In the genomic region with DNA sequence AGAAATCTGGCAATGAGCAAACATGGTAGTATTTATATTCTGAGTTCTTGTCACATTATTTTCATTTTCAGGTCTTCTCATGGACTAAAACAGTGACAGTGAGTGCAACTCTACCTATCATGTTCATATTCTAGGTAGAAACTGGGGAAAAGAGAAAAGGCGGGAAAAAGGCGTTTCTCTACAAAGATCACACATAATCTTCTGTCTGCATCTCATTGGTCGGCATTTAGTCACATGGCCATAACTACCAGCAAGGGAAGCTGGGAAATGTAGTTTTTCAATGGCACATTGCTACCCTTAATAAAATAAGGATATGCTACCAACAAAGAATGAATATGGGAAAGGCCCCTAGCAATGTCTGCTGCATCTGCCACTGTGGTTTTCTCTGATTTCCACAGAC, we compare ENCODE assay signal across 3 cellular contexts.
A peak's percentile ranks its signal among the peaks of the same experiment; 100 is the strongest.
TF ChIP-seq lines count a peak whose summit lies in the region.

No MANE protein-coding gene starts in this region.

TF ChIP-seq in HepG2, 621 proteins besides CTCF, POLR2A, EP300 and RAD21 (continues in another document):
- TF ChIP-seq ATAD3A (CRISPR knock-in tag; IDR thresholded peaks at IDR 0.05) (no peak), ZNF598 (CRISPR knock-in tag; IDR thresholded peaks at IDR 0.05; ENCODE audit: borderline replicate concordance) (no peak), NPAS2 (CRISPR knock-in tag; IDR thresholded peaks at IDR 0.05; ENCODE audit: borderline replicate concordance) (no peak), CCDC6 (CRISPR knock-in tag; IDR thresholded peaks at IDR 0.05) (no peak), MIXL1 (CRISPR knock-in tag; IDR thresholded peaks at IDR 0.05) (no peak), ZNF367 (CRISPR knock-in tag; IDR thresholded peaks at IDR 0.05; ENCODE audit: borderline replicate concordance) (no peak), BORCS8-MEF2B (CRISPR knock-in tag; IDR thresholded peaks at IDR 0.05) (no peak), NFYC (CRISPR knock-in tag; IDR thresholded peaks at IDR 0.05) (peak; percentile 64), TAF1 (CRISPR knock-in tag; IDR thresholded peaks at IDR 0.05) (no peak), YY1 (IDR thresholded peaks at IDR 0.05; ENCODE audit: insufficient read depth, insufficient replicate concordance, low read depth, low read length) (no peak), RNF2 (conservative IDR thresholded peaks at IDR 0.05; ENCODE audit: low read depth) (no peak)
- TF ChIP-seq, protein P1, sequence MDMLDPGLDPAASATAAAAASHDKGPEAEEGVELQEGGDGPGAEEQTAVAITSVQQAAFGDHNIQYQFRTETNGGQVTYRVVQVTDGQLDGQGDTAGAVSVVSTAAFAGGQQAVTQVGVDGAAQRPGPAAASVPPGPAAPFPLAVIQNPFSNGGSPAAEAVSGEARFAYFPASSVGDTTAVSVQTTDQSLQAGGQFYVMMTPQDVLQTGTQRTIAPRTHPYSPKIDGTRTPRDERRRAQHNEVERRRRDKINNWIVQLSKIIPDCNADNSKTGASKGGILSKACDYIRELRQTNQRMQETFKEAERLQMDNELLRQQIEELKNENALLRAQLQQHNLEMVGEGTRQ (IDR thresholded peaks at IDR 0.05; ENCODE audit: low read depth, low read length), result no peak
- TF ChIP-seq, protein P1 (CRISPR knock-in tag; IDR thresholded peaks at IDR 0.05; ENCODE audit: borderline replicate concordance), result peak; percentile 40; the same call in 1 of the 2 replicates
- TF ChIP-seq, protein P2, sequence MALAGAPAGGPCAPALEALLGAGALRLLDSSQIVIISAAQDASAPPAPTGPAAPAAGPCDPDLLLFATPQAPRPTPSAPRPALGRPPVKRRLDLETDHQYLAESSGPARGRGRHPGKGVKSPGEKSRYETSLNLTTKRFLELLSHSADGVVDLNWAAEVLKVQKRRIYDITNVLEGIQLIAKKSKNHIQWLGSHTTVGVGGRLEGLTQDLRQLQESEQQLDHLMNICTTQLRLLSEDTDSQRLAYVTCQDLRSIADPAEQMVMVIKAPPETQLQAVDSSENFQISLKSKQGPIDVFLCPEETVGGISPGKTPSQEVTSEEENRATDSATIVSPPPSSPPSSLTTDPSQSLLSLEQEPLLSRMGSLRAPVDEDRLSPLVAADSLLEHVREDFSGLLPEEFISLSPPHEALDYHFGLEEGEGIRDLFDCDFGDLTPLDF (CRISPR knock-in tag; IDR thresholded peaks at IDR 0.05), result no peak
- TF ChIP-seq, protein P3, sequence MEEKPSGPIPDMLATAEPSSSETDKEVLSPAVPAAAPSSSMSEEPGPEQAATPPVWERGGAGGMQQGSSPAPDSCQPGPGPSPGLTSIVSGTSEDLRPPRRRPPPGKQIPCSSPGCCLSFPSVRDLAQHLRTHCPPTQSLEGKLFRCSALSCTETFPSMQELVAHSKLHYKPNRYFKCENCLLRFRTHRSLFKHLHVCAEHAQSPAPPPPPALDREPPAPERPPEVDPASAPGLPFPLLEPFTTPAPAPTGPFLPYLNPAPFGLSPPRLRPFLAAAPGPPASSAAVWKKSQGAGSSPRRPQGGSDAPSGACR (CRISPR knock-in tag; IDR thresholded peaks at IDR 0.05), result no peak
- TF ChIP-seq, protein P4, sequence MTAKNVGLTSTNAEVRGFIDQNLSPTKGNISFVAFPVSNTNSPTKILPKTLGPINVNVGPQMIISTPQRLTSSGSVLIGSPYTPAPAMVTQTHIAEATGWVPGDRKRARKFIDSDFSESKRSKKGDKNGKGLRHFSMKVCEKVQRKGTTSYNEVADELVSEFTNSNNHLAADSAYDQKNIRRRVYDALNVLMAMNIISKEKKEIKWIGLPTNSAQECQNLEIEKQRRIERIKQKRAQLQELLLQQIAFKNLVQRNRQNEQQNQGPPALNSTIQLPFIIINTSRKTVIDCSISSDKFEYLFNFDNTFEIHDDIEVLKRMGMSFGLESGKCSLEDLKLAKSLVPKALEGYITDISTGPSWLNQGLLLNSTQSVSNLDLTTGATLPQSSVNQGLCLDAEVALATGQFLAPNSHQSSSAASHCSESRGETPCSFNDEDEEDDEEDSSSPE (CRISPR knock-in tag; IDR thresholded peaks at IDR 0.05), result 0 out of 2 replicates have a peak, but pooled peaks have one; percentile 14

TF ChIP-seq in IMR-90, 13 proteins besides CTCF, POLR2A, EP300 and RAD21:
- TF ChIP-seq, protein P1 (IDR thresholded peaks at IDR 0.05; ENCODE audit: low read depth, low read length), result peak; percentile 61; the same call in 1 of the 2 replicates
- TF ChIP-seq NFE2L2 (IDR thresholded peaks at IDR 0.05; ENCODE audit: low read depth, low read length) (no peak), CEBPB (IDR thresholded peaks at IDR 0.05; ENCODE audit: low read depth, low read length) (no peak), MXI1 (IDR thresholded peaks at IDR 0.05; ENCODE audit: borderline replicate concordance, low read depth, low read length) (no peak)

TF ChIP-seq in WTC11, 78 proteins besides CTCF, POLR2A, EP300 and RAD21:
- TF ChIP-seq, protein P5, sequence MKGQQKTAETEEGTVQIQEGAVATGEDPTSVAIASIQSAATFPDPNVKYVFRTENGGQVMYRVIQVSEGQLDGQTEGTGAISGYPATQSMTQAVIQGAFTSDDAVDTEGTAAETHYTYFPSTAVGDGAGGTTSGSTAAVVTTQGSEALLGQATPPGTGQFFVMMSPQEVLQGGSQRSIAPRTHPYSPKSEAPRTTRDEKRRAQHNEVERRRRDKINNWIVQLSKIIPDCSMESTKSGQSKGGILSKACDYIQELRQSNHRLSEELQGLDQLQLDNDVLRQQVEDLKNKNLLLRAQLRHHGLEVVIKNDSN (CRISPR knock-in tag; IDR thresholded peaks at IDR 0.05), result peak; percentile 88
- 0 out of 2 replicates have a peak, but pooled peaks have one; percentile 35 for TF ChIP-seq NFYB (CRISPR knock-in tag; conservative IDR thresholded peaks at IDR 0.05; ENCODE audit: low read depth)
- TF ChIP-seq, protein P6, sequence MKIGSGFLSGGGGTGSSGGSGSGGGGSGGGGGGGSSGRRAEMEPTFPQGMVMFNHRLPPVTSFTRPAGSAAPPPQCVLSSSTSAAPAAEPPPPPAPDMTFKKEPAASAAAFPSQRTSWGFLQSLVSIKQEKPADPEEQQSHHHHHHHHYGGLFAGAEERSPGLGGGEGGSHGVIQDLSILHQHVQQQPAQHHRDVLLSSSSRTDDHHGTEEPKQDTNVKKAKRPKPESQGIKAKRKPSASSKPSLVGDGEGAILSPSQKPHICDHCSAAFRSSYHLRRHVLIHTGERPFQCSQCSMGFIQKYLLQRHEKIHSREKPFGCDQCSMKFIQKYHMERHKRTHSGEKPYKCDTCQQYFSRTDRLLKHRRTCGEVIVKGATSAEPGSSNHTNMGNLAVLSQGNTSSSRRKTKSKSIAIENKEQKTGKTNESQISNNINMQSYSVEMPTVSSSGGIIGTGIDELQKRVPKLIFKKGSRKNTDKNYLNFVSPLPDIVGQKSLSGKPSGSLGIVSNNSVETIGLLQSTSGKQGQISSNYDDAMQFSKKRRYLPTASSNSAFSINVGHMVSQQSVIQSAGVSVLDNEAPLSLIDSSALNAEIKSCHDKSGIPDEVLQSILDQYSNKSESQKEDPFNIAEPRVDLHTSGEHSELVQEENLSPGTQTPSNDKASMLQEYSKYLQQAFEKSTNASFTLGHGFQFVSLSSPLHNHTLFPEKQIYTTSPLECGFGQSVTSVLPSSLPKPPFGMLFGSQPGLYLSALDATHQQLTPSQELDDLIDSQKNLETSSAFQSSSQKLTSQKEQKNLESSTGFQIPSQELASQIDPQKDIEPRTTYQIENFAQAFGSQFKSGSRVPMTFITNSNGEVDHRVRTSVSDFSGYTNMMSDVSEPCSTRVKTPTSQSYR (CRISPR knock-in tag; IDR thresholded peaks at IDR 0.05), result no peak
- TF ChIP-seq, protein P1 (CRISPR knock-in tag; IDR thresholded peaks at IDR 0.05), result peak; percentile 92
- no peak for TF ChIP-seq FOXK1 (CRISPR knock-in tag; IDR thresholded peaks at IDR 0.05)
- TF ChIP-seq CREB1 (CRISPR knock-in tag; IDR thresholded peaks at IDR 0.05), result no peak
